ENCODE assay signal across 1 cellular context in the genomic region with DNA sequence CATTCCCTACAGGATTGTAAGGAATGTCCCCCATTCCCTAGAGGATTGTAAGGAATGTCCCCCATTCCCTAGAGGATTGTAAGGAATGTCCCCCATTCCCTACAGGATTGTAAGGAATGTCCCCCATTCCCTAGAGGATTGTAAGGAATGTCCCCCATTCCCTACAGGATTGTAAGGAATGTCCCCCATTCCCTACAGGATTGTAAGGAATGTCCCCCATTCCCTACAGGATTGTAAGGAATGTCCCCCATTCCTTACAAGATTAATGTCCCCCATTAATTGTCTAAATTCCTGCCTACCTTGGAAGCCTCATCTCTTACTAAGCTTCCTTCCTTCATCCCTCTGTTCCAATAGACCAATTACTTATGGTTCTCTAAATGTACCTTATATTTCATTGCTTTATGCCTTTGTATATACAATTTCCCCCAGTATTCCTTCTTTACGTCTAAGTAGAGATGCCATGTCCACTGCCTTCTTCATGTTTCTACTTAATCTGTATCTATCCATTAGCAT.
A peak's percentile ranks its signal among the peaks of the same experiment; 100 is the strongest.
TF ChIP-seq lines count a peak whose summit lies in the region.

No MANE protein-coding gene starts in this region.

TF ChIP-seq in Ishikawa, 13 proteins besides CTCF, POLR2A, EP300 and RAD21:
- TF ChIP-seq TEAD4 (IDR thresholded peaks at IDR 0.05): 0 out of 2 replicates have a peak, but pooled peaks have one; percentile 23
